ENCODE assay signal across 8 cellular contexts in the genomic region with DNA sequence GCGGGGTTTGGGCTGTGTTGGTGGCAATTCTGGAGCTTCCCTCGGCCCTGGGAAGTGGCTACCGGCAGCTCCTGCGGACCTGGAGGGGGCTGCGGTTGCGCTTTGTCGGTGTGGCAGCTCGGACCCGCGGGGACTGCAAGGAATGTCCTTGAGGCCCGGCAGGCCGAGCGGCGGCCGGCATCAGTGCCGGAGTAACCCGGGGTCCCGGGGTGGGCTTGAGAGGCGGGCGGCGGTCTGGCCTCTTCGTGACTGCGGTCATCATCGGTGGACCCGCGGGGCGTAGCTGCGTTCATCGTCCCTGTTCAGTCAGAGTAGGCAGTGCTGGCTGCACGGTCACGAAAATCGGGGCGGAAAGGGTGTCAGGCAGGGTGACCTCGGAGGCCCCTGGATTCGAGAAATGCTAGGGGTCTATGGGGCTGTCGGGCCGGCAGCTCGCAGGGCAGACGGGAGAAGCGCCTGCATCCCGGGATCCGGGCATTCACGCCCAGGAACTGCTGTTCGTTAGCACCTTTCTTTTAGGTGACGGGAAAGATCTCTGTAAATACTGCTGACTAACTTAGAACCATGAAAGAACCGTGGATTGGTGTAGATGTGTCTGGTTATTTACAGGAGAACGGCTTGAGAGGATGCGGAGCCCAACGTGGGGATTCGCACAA. TPM values are rescaled to one million over a fixed set of nuclear protein-coding genes. Genes with fewer than 3 reads are reported as not detected.
DNase-seq lines count a peak whose midpoint lies in the region; ATAC-seq lines count a peak whose summit lies in the region.

No MANE protein-coding gene starts in this region.

- peak; percentile 1 for ATAC-seq in HG02588 (IDR thresholded peaks at IDR 0.05; ENCODE audit: unreplicated experiment)
- no peak for ATAC-seq in GM21786 (IDR thresholded peaks at IDR 0.05; ENCODE audit: unreplicated experiment)
- no peak for ATAC-seq in GM21360 (IDR thresholded peaks at IDR 0.05; ENCODE audit: unreplicated experiment)

- DNase-seq in EL (peak; percentile 27), SW480 (ENCODE audit: low spot score) (peak; percentile 26), dermis microvascular lymphatic vessel endothelial cell (ENCODE audit: low read depth in 2 of 2) (peak; percentile 2 to 19), medulla oblongata (ENCODE audit: extremely low spot score) (peak; percentile 35)
- peak; percentile 27 for DNase-seq in stimulated activated naive CD4-positive, alpha-beta T cell treated with Interleukin-2 at 50 U/mL for 16 hours (lab: John Stamatoyannopoulos, UW)

RNA-seq across cellular contexts. Expression of gene HMGCR, which starts 0.5 kb away (rescaled TPM):
- 62.6 and 87.3 TPM in 2 replicates for total RNA-seq in dermis microvascular lymphatic vessel endothelial cell
